Comparison of ENCODE assay signal across 8 cellular contexts in genomic region chr1:15411593-15412487, GRCh38. TPM values are rescaled to one million over a fixed set of nuclear protein-coding genes. Genes with fewer than 3 reads are reported as not detected.
DNase-seq lines count a peak whose midpoint lies in the region; ATAC-seq and TF ChIP-seq lines count a peak whose summit lies in the region.

No MANE protein-coding gene starts in this region.

- H3K4me1 ChIP-seq in mononuclear cell (ENCODE audit: insufficient read depth, low read length) (peaks cover 69% of the 10 kb centered on the region), thyroid gland (peaks cover 54 to 77% of the 10 kb centered on the region in 2 donors)

- H3K4me3 ChIP-seq in choroid plexus epithelial cell (ENCODE audit: low read depth, low read length) (peak overlapping the region; percentile 71), mononuclear cell (ENCODE audit: low read length) (peak overlapping the region; percentile 88), thyroid gland (replicated peaks in 1 of 3) (peak overlapping the region in 1 of 3 donors; percentile 93)

- TF ChIP-seq CTCF in choroid plexus epithelial cell (conservative IDR thresholded peaks at IDR 0.05; ENCODE audit: low read depth, low read length) (no peak), thyroid gland (IDR thresholded peaks at IDR 0.05) (no peak)

- DNase-seq in activated naive CD4-positive, alpha-beta T cell treated with Interleukin-2 at 50 U/mL for 16 hours, result peak; percentile 62
- no peak for DNase-seq in activated naive CD4-positive, alpha-beta T cell treated with anti-CD3 and anti-CD28 coated beads, Interleukin-2, amount 50 U/mL, for 16 hours
- peak; percentile 54 for DNase-seq in T-helper 22 cell (ENCODE audit: low read depth)
- DNase-seq in choroid plexus epithelial cell (ENCODE audit: low read depth), result peak; percentile 57
- peak; percentile 63 to 65 for DNase-seq in thyroid gland
- DNase-seq in NCI-H345 (lab: John Stamatoyannopoulos, UW), result no peak

- intact Hi-C loops in thyroid gland (cut with DNase I), result no loop called here

- H3K27me3 ChIP-seq in mononuclear cell (ENCODE audit: insufficient read depth, low read length) (no peaks in the 10 kb centered on the region), thyroid gland (no peaks in the 10 kb centered on the region)

- peak; percentile 41 for ATAC-seq in HG03280 (IDR thresholded peaks at IDR 0.05; ENCODE audit: unreplicated experiment)

- H3K9me3 ChIP-seq in mononuclear cell (ENCODE audit: low read depth, low read length) (no peaks in the 10 kb centered on the region), thyroid gland (no peaks in the 10 kb centered on the region)

- peak overlapping the region; percentile 24 to 88 (median 67) for H3K27ac ChIP-seq in thyroid gland

- no peak for TF ChIP-seq POLR2A in thyroid gland (IDR thresholded peaks at IDR 0.05)

- 81 to 88% methylated on average over 8 to 16 of the region's 21 CpGs for WGBS in thyroid gland, 2 donors

- no peaks in the 10 kb centered on the region for H3K36me3 ChIP-seq in thyroid gland

RNA-seq across cellular contexts. Expression of gene EFHD2, which starts 2.2 kb away (rescaled TPM):
- 201 TPM for total RNA-seq in mononuclear cell
- 10 to 100 TPM; 50.9 to 62.6 (median 56.7) TPM for total RNA-seq in thyroid gland

RNA-seq across cellular contexts. Expression of gene CTRC, which starts 26.4 kb away (rescaled TPM):
- total RNA-seq in mononuclear cell, result 0.84 TPM
- total RNA-seq in thyroid gland, result under 1 TPM in 1 of 4 donors, not detected in 3; 0.13 TPM

RNA-seq across cellular contexts. Expression of gene CELA2A, which starts 44.7 kb away (rescaled TPM):
- total RNA-seq in mononuclear cell (not detected), thyroid gland (not detected)

Comparison
In these comparisons a context has a peak if more than half of its experiments do, and no peak if none do; other contexts are left out.
1. DNase-seq: peak in activated naive CD4-positive, alpha-beta T cell treated with Interleukin-2 at 50 U/mL for 16 hours (single experiment), T-helper 22 cell (single experiment), choroid plexus epithelial cell (single experiment) and thyroid gland (2 of 2); none in activated naive CD4-positive, alpha-beta T cell treated with anti-CD3 and anti-CD28 coated beads, Interleukin-2, amount 50 U/mL, for 16 hours (single experiment) and NCI-H345 (single experiment).